In genomic region chr1:236394905-236395779, GRCh38 we compare ENCODE assay signal across 1 cellular context.
A peak's percentile ranks its signal among the peaks of the same experiment; 100 is the strongest.
TF ChIP-seq lines count a peak whose summit lies in the region.

No MANE protein-coding gene starts in this region.

TF ChIP-seq in K562, 482 proteins besides CTCF, POLR2A, EP300 and RAD21 (continued from another document and continues in another):
- TF ChIP-seq TRIM25 (IDR thresholded peaks at IDR 0.05; ENCODE audit: borderline replicate concordance), result no peak
- TF ChIP-seq ZNF263 (CRISPR knock-in tag; IDR thresholded peaks at IDR 0.05; ENCODE audit: borderline replicate concordance), result peak; percentile 68; the same call in 1 of the 2 replicates
- no peak for TF ChIP-seq MAFK (IDR thresholded peaks at IDR 0.05; ENCODE audit: low read length)
- no peak for TF ChIP-seq ZNF699 (CRISPR knock-in tag; IDR thresholded peaks at IDR 0.05; ENCODE audit: insufficient replicate concordance)
- no peak for TF ChIP-seq KLF16 (IDR thresholded peaks at IDR 0.05)
- no peak for TF ChIP-seq PHF21A (IDR thresholded peaks at IDR 0.05; ENCODE audit: borderline replicate concordance, low read depth)
- TF ChIP-seq ZBTB17 (CRISPR knock-in tag; IDR thresholded peaks at IDR 0.05), result 0 out of 2 replicates have a peak, but pooled peaks have one; percentile 49
- TF ChIP-seq BACH1 (tag; IDR thresholded peaks at IDR 0.05), result no peak
- no peak for TF ChIP-seq ILK (tag; IDR thresholded peaks at IDR 0.05; ENCODE audit: borderline replicate concordance, low read depth)
- TF ChIP-seq UBTF (IDR thresholded peaks at IDR 0.05; ENCODE audit: borderline replicate concordance in 1 of 2, low read depth in 2 of 2, low read length in 2 of 2), result peak; percentile 77 to 84; a peak in 3 of 4 replicates
- TF ChIP-seq SRSF7 (optimal IDR thresholded peaks at IDR 0.05; ENCODE audit: low read depth, low read length), result no peak
- no peak for TF ChIP-seq EHMT2 (IDR thresholded peaks at IDR 0.05)
- peak; percentile 32; the same call in 1 of the 2 replicates for TF ChIP-seq GABPA (tag; conservative IDR thresholded peaks at IDR 0.05; ENCODE audit: low read depth)
- no peak for TF ChIP-seq TCFL5 (CRISPR knock-in tag; conservative IDR thresholded peaks at IDR 0.05)
- TF ChIP-seq FOSL1 (tag; conservative IDR thresholded peaks at IDR 0.05), result no peak
- TF ChIP-seq MITF (IDR thresholded peaks at IDR 0.05), result no peak
- TF ChIP-seq PBX2 (CRISPR knock-in tag; IDR thresholded peaks at IDR 0.05; ENCODE audit: low read depth), result no peak
- no peak for TF ChIP-seq PBX2 (tag; conservative IDR thresholded peaks at IDR 0.05; ENCODE audit: low read depth)
- no peak for TF ChIP-seq ADNP (tag; IDR thresholded peaks at IDR 0.05)
- TF ChIP-seq KAT7 (CRISPR knock-in tag; IDR thresholded peaks at IDR 0.05; ENCODE audit: borderline replicate concordance), result no peak
- TF ChIP-seq WHSC1 (IDR thresholded peaks at IDR 0.05; ENCODE audit: low read length), result no peak
- TF ChIP-seq SRSF1 (IDR thresholded peaks at IDR 0.05; ENCODE audit: low read depth, low read length), result no peak
- no peak for TF ChIP-seq NFIC (IDR thresholded peaks at IDR 0.05)
- 0 out of 6 replicates have a peak, but pooled peaks of 1 of the 3 experiments have one; percentile 29 for TF ChIP-seq ZBTB11 (CRISPR knock-in tag; IDR thresholded peaks at IDR 0.05)
- TF ChIP-seq CREB3L1 (IDR thresholded peaks at IDR 0.05; ENCODE audit: borderline replicate concordance, low read depth), result no peak
- TF ChIP-seq HMGN3 (IDR thresholded peaks at IDR 0.05; ENCODE audit: borderline replicate concordance, extremely low read depth, insufficient read length, low read depth, low read length), result peak; percentile 30
- TF ChIP-seq NFRKB (IDR thresholded peaks at IDR 0.05; ENCODE audit: low read depth), result no peak; the same call in 1 of the 2 replicates
- TF ChIP-seq HMG20A (CRISPR knock-in tag; conservative IDR thresholded peaks at IDR 0.05), result no peak
- no peak for TF ChIP-seq ESRRA (IDR thresholded peaks at IDR 0.05; ENCODE audit: borderline replicate concordance, low read depth)
- no peak for TF ChIP-seq ZNF764 (CRISPR knock-in tag; IDR thresholded peaks at IDR 0.05; ENCODE audit: low read depth)
- no peak for TF ChIP-seq RAD51 (IDR thresholded peaks at IDR 0.05; ENCODE audit: borderline replicate concordance, low read depth)
- no peak for TF ChIP-seq ZNF280B (CRISPR knock-in tag; IDR thresholded peaks at IDR 0.05)
- no peak for TF ChIP-seq DACH1 (IDR thresholded peaks at IDR 0.05; ENCODE audit: partially characterized antibody)
- TF ChIP-seq RBM17 (IDR thresholded peaks at IDR 0.05; ENCODE audit: borderline replicate concordance, low read depth, low read length), result no peak
- peak; percentile 30; the same call in 1 of the 2 replicates for TF ChIP-seq HDAC2 (IDR thresholded peaks at IDR 0.05)
- no peak for TF ChIP-seq ASH1L (IDR thresholded peaks at IDR 0.05; ENCODE audit: borderline replicate concordance, low read depth, partially characterized antibody)
- no peak for TF ChIP-seq ATF1 (CRISPR knock-in tag; IDR thresholded peaks at IDR 0.05)
- peak; percentile 57 for TF ChIP-seq ATF1 (tag; IDR thresholded peaks at IDR 0.05)
- no peak for TF ChIP-seq STAT5B (CRISPR knock-in tag; IDR thresholded peaks at IDR 0.05)
- TF ChIP-seq ZSCAN32 (CRISPR knock-in tag; IDR thresholded peaks at IDR 0.05), result no peak
- TF ChIP-seq E2F3 (CRISPR knock-in tag; IDR thresholded peaks at IDR 0.05), result no peak
- TF ChIP-seq HDAC3 (IDR thresholded peaks at IDR 0.05; ENCODE audit: borderline replicate concordance, partially characterized antibody), result no peak
- no peak for TF ChIP-seq ZFP91 (CRISPR knock-in tag; IDR thresholded peaks at IDR 0.05)
- no peak for TF ChIP-seq FOXP4 (CRISPR knock-in tag; IDR thresholded peaks at IDR 0.05; ENCODE audit: borderline replicate concordance)
- no peak for TF ChIP-seq U2AF1 (optimal IDR thresholded peaks at IDR 0.05; ENCODE audit: low read depth, low read length)
- TF ChIP-seq TEAD1 (CRISPR knock-in tag; IDR thresholded peaks at IDR 0.05), result peak in 1 of 2 experiments; percentile 43; a peak in 1 of 4 replicates
- TF ChIP-seq SNAPC5 (CRISPR knock-in tag; IDR thresholded peaks at IDR 0.05), result no peak
- TF ChIP-seq ELF4 (CRISPR knock-in tag; IDR thresholded peaks at IDR 0.05), result no peak
- TF ChIP-seq HEY1 (CRISPR knock-in tag; IDR thresholded peaks at IDR 0.05; ENCODE audit: borderline replicate concordance), result no peak
- TF ChIP-seq MCM5 (IDR thresholded peaks at IDR 0.05; ENCODE audit: low read depth), result no peak
